Comparison of ENCODE assay signal across 20 cellular contexts in genomic region chr2:96926236-96926635, GRCh38.
"Had no signal": no experiment of that assay in that cellular context is flagged by ENCODE, and none has a peak within 500 bp of the region (broad histone marks: within the 10 kb centered on the region; RNA-seq: fewer than 3 reads in every experiment).

No MANE protein-coding gene starts in this region.

- H3K9me3 Mint-ChIP-seq: central memory CD8-positive, alpha-beta T cell; immature natural killer cell; natural killer cell treated with Interleukin-12 subunit alpha and Interleukin-12 subunit beta and Interleukin-15 and Interleukin-18, amount 100 ng/mL, for 72 hours; T-helper 2 cell treated with Interferon-gamma antibody and Interleukin-4, amounts not matched to agents 5 μg/mL and 100 μg/mL, for 36 hours had no signal

- H3K4me3 Mint-ChIP-seq: natural killer cell treated with Interleukin-12 subunit alpha and Interleukin-12 subunit beta and Interleukin-15 and Interleukin-18, amount 100 ng/mL, for 72 hours; T-helper 2 cell treated with Interferon-gamma antibody and Interleukin-4, amounts not matched to agents 5 μg/mL and 100 μg/mL, for 36 hours had no signal

- ATAC-seq: esophagus mucosa; gastroesophageal sphincter; heart left ventricle; natural killer cell treated with Interleukin-12 subunit alpha and Interleukin-12 subunit beta and Interleukin-15 and Interleukin-18, amount 100 ng/mL, for 72 hours; stimulated activated naive CD8-positive, alpha-beta T cell treated with anti-CD3 and anti-CD28 coated beads, Interleukin-15, Interleukin-2, amounts not matched to agents 100 U/mL and 50 U/mL, for 24 hours had no signal

- H3K27me3 Mint-ChIP-seq: central memory CD8-positive, alpha-beta T cell; natural killer cell treated with Interleukin-12 subunit alpha and Interleukin-12 subunit beta and Interleukin-15 and Interleukin-18, amount 100 ng/mL, for 72 hours had no signal

- DNase-seq: activated CD4-positive, alpha-beta T cell treated with anti-CD3 and anti-CD28 coated beads, Interleukin-2, amount 50 U/mL, for 4 hours; activated gamma-delta T cell treated with Interleukin-2 at 50 U/mL for 16 hours; brain microvascular endothelial cell; cortex of kidney; effector CD4-positive, alpha-beta T cell; immature natural killer cell; kidney glomerular epithelial cell; mesenchymal stem cell; retina; stimulated activated CD4-positive, alpha-beta T cell treated with anti-CD3 and anti-CD28 coated beads, Interleukin-2, amount 100 ng/mL, for 24 hours; stimulated activated naive CD8-positive, alpha-beta T cell treated with anti-CD3 and anti-CD28 coated beads, Interleukin-15, Interleukin-2, amounts not matched to agents 100 U/mL and 50 U/mL, for 24 hours; SW 1271; trophoblast cell had no signal

- H3K27me3 ChIP-seq: gastroesophageal sphincter, heart left ventricle, suprapubic skin had no signal

- H3K27ac Mint-ChIP-seq: natural killer cell treated with Interleukin-12 subunit alpha and Interleukin-12 subunit beta and Interleukin-15 and Interleukin-18, amount 100 ng/mL, for 72 hours; T-helper 2 cell treated with Interferon-gamma antibody and Interleukin-4, amounts not matched to agents 5 μg/mL and 100 μg/mL, for 36 hours had no signal

- H3K27ac ChIP-seq: brain microvascular endothelial cell, suprapubic skin had no signal

- H3K36me3 Mint-ChIP-seq: immature natural killer cell; natural killer cell treated with Interleukin-12 subunit alpha and Interleukin-12 subunit beta and Interleukin-15 and Interleukin-18, amount 100 ng/mL, for 72 hours had no signal
